In genomic region chr5:178120661-178121357, GRCh38 we compare ENCODE assay signal across 8 cellular contexts. TPM values are rescaled to one million over a fixed set of nuclear protein-coding genes. Genes with fewer than 3 reads are reported as not detected.
DNase-seq lines count a peak whose midpoint lies in the region; ATAC-seq lines count a peak whose summit lies in the region.

No MANE protein-coding gene starts in this region.

- peak overlapping the region; percentile 42 for H3K4me3 Mint-ChIP-seq in activated naive CD8-positive, alpha-beta T cell treated with anti-CD3 and anti-CD28 coated beads for 36 hours

- peak; percentile 63 for ATAC-seq in GM18499 (IDR thresholded peaks at IDR 0.05; ENCODE audit: insufficient read depth, unreplicated experiment)
- ATAC-seq in HG02678 (IDR thresholded peaks at IDR 0.05; ENCODE audit: unreplicated experiment): peak; percentile 81

- H3K36me3 Mint-ChIP-seq in activated naive CD8-positive, alpha-beta T cell treated with anti-CD3 and anti-CD28 coated beads for 36 hours: peaks cover 9% of the 10 kb centered on the region

- H3K27ac Mint-ChIP-seq in activated naive CD8-positive, alpha-beta T cell treated with anti-CD3 and anti-CD28 coated beads for 36 hours: peak overlapping the region; percentile 60

- H3K4me1 Mint-ChIP-seq in activated naive CD8-positive, alpha-beta T cell treated with anti-CD3 and anti-CD28 coated beads for 36 hours: peaks cover 36% of the 10 kb centered on the region

- no peaks in the 10 kb centered on the region for H3K27me3 Mint-ChIP-seq in activated naive CD8-positive, alpha-beta T cell treated with anti-CD3 and anti-CD28 coated beads for 36 hours

- DNase-seq in NCI-H1105 (lab: John Stamatoyannopoulos, UW) (peak; percentile 89), SW480 (ENCODE audit: low spot score) (peak; percentile 77), iPS-NIHi7 (ENCODE audit: extremely low spot score) (peak; percentile 76), globus pallidus (ENCODE audit: low spot score) (no peak)
- peak; percentile 89 for DNase-seq in activated naive CD8-positive, alpha-beta T cell treated with anti-CD3 and anti-CD28 coated beads for 36 hours
- peak; percentile 89 for DNase-seq in stimulated activated CD4-positive, alpha-beta T cell treated with anti-CD3 and anti-CD28 coated beads, Interleukin-15, amount 100 ng/mL, for 24 hours

- no peaks in the 10 kb centered on the region for H3K9me3 Mint-ChIP-seq in activated naive CD8-positive, alpha-beta T cell treated with anti-CD3 and anti-CD28 coated beads for 36 hours

RNA-seq across cellular contexts. Expression of gene N4BP3, which starts 7.5 kb away (rescaled TPM):
- 10 to 100 TPM; 12.3 to 12.9 TPM for total RNA-seq in activated naive CD8-positive, alpha-beta T cell treated with anti-CD3 and anti-CD28 coated beads for 36 hours

RNA-seq across cellular contexts. Expression of gene RMND5B, which starts 10.0 kb away (rescaled TPM):
- total RNA-seq in activated naive CD8-positive, alpha-beta T cell treated with anti-CD3 and anti-CD28 coated beads for 36 hours: 10 to 100 TPM; 26.2 to 26.7 TPM

RNA-seq across cellular contexts. Expression of gene NHP2, which starts 32.9 kb away (rescaled TPM):
- 100 to 1,000 TPM; 349 to 354 TPM for total RNA-seq in activated naive CD8-positive, alpha-beta T cell treated with anti-CD3 and anti-CD28 coated beads for 36 hours
